1 cellular context compared by ENCODE assay signal in the genomic region with DNA sequence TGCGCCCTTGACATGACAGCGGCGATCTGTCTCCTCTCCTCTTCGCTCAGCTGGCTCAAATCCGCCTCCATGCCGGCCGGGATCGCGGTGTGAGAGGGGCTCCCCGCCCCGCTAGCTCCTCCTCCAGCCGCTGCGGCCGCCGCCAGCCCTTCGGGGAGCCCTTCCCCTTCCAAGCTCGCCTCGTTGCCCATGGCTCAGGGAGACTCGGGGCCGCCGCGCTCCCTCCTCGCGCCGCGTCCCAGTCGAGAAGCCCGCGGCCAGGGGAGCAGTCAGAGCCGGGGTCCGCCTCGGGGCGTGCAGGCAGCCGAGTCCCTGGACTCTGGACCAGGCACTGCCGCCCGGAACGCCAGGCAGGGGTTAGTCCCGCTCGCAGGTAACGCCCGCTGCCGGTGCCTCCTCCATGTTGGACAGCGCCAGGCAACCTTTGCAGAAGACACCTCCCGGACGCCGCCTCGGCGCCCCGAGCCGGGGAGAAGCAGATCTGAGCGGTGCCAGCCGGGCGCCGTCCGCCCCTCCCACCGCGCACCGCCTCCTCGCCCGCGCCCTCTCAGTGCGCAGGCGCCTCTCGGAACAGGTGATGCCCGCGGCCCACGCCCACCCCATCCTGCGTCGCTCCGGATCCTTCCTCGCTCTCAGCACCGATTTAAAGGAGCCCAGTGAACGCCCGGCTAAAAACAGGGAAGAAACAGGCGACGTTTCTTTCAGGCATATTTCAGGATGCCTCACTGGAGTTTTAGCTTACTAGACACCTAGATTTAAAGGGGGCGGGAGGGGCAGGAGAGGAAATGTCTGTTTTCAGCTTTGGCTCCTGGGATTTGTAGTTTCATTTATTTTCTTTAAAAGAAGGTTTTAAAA.
TF ChIP-seq lines count a peak whose summit lies in the region.

A gene with protein sequence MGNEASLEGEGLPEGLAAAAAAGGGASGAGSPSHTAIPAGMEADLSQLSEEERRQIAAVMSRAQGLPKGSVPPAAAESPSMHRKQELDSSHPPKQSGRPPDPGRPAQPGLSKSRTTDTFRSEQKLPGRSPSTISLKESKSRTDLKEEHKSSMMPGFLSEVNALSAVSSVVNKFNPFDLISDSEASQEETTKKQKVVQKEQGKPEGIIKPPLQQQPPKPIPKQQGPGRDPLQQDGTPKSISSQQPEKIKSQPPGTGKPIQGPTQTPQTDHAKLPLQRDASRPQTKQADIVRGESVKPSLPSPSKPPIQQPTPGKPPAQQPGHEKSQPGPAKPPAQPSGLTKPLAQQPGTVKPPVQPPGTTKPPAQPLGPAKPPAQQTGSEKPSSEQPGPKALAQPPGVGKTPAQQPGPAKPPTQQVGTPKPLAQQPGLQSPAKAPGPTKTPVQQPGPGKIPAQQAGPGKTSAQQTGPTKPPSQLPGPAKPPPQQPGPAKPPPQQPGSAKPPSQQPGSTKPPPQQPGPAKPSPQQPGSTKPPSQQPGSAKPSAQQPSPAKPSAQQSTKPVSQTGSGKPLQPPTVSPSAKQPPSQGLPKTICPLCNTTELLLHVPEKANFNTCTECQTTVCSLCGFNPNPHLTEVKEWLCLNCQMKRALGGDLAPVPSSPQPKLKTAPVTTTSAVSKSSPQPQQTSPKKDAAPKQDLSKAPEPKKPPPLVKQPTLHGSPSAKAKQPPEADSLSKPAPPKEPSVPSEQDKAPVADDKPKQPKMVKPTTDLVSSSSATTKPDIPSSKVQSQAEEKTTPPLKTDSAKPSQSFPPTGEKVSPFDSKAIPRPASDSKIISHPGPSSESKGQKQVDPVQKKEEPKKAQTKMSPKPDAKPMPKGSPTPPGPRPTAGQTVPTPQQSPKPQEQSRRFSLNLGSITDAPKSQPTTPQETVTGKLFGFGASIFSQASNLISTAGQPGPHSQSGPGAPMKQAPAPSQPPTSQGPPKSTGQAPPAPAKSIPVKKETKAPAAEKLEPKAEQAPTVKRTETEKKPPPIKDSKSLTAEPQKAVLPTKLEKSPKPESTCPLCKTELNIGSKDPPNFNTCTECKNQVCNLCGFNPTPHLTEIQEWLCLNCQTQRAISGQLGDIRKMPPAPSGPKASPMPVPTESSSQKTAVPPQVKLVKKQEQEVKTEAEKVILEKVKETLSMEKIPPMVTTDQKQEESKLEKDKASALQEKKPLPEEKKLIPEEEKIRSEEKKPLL (N-terminal part only) (minus strand): TSS at position 483 of the 855 bp plus-strand sequence. CDS start 292 bp downstream, at position 191.

TF ChIP-seq in IMR-90, 13 proteins besides CTCF, POLR2A, EP300 and RAD21:
- TF ChIP-seq, protein P1, sequence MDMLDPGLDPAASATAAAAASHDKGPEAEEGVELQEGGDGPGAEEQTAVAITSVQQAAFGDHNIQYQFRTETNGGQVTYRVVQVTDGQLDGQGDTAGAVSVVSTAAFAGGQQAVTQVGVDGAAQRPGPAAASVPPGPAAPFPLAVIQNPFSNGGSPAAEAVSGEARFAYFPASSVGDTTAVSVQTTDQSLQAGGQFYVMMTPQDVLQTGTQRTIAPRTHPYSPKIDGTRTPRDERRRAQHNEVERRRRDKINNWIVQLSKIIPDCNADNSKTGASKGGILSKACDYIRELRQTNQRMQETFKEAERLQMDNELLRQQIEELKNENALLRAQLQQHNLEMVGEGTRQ (IDR thresholded peaks at IDR 0.05; ENCODE audit: low read depth, low read length): no peak
TF ChIP-seq in IMR-90: peak in this region for 0.
